Comparison of ENCODE assay signal across 11 cellular contexts in genomic region chr2:237315881-237316225, GRCh38.
A peak's percentile ranks its signal among the peaks of the same experiment; 100 is the strongest.
DNase-seq lines count a peak whose midpoint lies in the region; ATAC-seq, FAIRE-seq and TF ChIP-seq lines count a peak whose summit lies in the region.
"Had no signal": no experiment of that assay in that cellular context is flagged by ENCODE, and none has a peak within 500 bp of the region (broad histone marks: within the 10 kb centered on the region; RNA-seq: fewer than 3 reads in every experiment).

No MANE protein-coding gene starts in this region.

- intact Hi-C loops in colonic mucosa (cut with DNase I), result no loop called here
- intact Hi-C loops in kidney (cut with DNase I), result no loop called here
- intact Hi-C loops in prostate gland (cut with DNase I), result loop anchor here (5.0 kb wide), 1 partner anchor 91 kb away; no protein-coding TSS in a partner anchor
- intact Hi-C loops in aorta (cut with DNase I), result loop anchor here in 1 of 2 donors (5.0 kb wide), 1 partner anchor 96 kb away; the partner anchor contains the start of gene COL6A3

- no peak for FAIRE-seq in kidney (lab: Jason Lieb, UNC)

- H3K4me1 ChIP-seq in colonic mucosa (no peaks in the 10 kb centered on the region), kidney (ENCODE audit: control insufficient read depth in 1 of 2, insufficient read depth in 1 of 2, low read depth in 1 of 2, low read length in 2 of 2) (peaks cover 0 to 2% of the 10 kb centered on the region in 2 donors), prostate gland (replicated peaks) (no peaks in the 10 kb centered on the region), aorta (ENCODE audit: control insufficient read depth in 1 of 2, insufficient read depth in 2 of 2, low read length in 2 of 2) (peaks cover 3 to 4% of the 10 kb centered on the region in 2 donors)

- H3K9me3 ChIP-seq in colonic mucosa, result no peaks in the 10 kb centered on the region
- no peaks in the 10 kb centered on the region for H3K9me3 ChIP-seq in kidney (ENCODE audit: control insufficient read depth in 1 of 2, low read length in 2 of 2)
- H3K9me3 ChIP-seq in prostate gland, result no peaks in the 10 kb centered on the region
- H3K9me3 ChIP-seq in aorta (ENCODE audit: control insufficient read depth, low read length), result no peaks in the 10 kb centered on the region

- DNase-seq in colonic mucosa (no peak), kidney (no peak), prostate gland (ENCODE audit: low spot score) (no peak), aorta (no peak), EL (no peak), 8988T (no peak)
- DNase-seq: activated CD4-positive, CD25-positive, alpha-beta regulatory T cell treated with anti-CD3 and anti-CD28 coated beads, Interleukin-2, amount 50 U/mL, for 72 hours; activated T-cell treated with anti-CD3 and anti-CD28 coated beads, Interleukin-2, amount 50 U/mL, for 1 hour; NCI-H2081 had no signal

- WGBS in prostate gland, result 37% methylated on average over 6 of the region's 6 CpGs
- 6 to 7% methylated on average over 6 of the region's 6 CpGs for WGBS in aorta, 2 donors

- ATAC-seq in aorta (ENCODE audit: low FRiP score) (no peak), HG03175 (IDR thresholded peaks at IDR 0.05; ENCODE audit: unreplicated experiment) (no peak)
- ATAC-seq: natural killer cell treated with Interleukin-12 subunit alpha and Interleukin-12 subunit beta and Interleukin-15 and Interleukin-18, amount 100 ng/mL, for 72 hours had no signal

- H3K4me3 ChIP-seq in colonic mucosa, result no peak overlapping the region
- no peak overlapping the region for H3K4me3 ChIP-seq in kidney (ENCODE audit: low read length in 2 of 2)
- no peak overlapping the region for H3K4me3 ChIP-seq in prostate gland
- H3K4me3 ChIP-seq in aorta (ENCODE audit: low read length in 2 of 2), result no peak overlapping the region

- no peak for TF ChIP-seq POLR2A in prostate gland (IDR thresholded peaks at IDR 0.05)

- no peak overlapping the region for H3K9ac ChIP-seq in colonic mucosa (ENCODE audit: low read depth in 2 of 2, low read length in 2 of 2)
- no peak overlapping the region for H3K9ac ChIP-seq in kidney (ENCODE audit: low read length in 2 of 2)

- H3K27ac ChIP-seq in colonic mucosa (peak overlapping the region; percentile 65), kidney (ENCODE audit: low read depth in 2 of 2, low read length in 2 of 2) (peak overlapping the region; percentile 1 to 29), prostate gland (peak overlapping the region; percentile 82 to 83), aorta (ENCODE audit: low read depth in 1 of 2, low read length in 2 of 2) (peak overlapping the region; percentile 96 to 99)

- no peaks in the 10 kb centered on the region for H3K27me3 ChIP-seq in colonic mucosa
- no peaks in the 10 kb centered on the region for H3K27me3 ChIP-seq in prostate gland (replicated peaks; ENCODE audit: insufficient read depth)
- H3K27me3 ChIP-seq in aorta (ENCODE audit: control insufficient read depth in 1 of 2, insufficient read depth in 2 of 2, low read length in 1 of 2), result no peaks in the 10 kb centered on the region

- no peaks in the 10 kb centered on the region for H3K36me3 ChIP-seq in colonic mucosa
- no peaks in the 10 kb centered on the region for H3K36me3 ChIP-seq in kidney (ENCODE audit: control insufficient read depth in 1 of 2, insufficient read depth in 2 of 2, low read length in 2 of 2)
- no peaks in the 10 kb centered on the region for H3K36me3 ChIP-seq in prostate gland
- H3K36me3 ChIP-seq in aorta (ENCODE audit: control insufficient read depth in 1 of 2, insufficient read depth in 2 of 2, low read length in 1 of 2), result no peaks in the 10 kb centered on the region

- no peak for TF ChIP-seq CTCF in colonic mucosa (IDR thresholded peaks at IDR 0.05)
- TF ChIP-seq CTCF in kidney (IDR thresholded peaks at IDR 0.05; ENCODE audit: borderline replicate concordance, extremely low read depth, insufficient read depth), result no peak
- no peak for TF ChIP-seq CTCF in prostate gland (IDR thresholded peaks at IDR 0.05)

Comparison
In these comparisons a context has a peak if more than half of its experiments do, and no peak if none do; other contexts are left out.
1. H3K27ac ChIP-seq: peak in every context shown above with its lines; median percentile 98 in aorta; 82 in prostate gland; 65 in colonic mucosa; 15 in kidney.